Comparison of ENCODE assay signal across 8 cellular contexts in the genomic region with DNA sequence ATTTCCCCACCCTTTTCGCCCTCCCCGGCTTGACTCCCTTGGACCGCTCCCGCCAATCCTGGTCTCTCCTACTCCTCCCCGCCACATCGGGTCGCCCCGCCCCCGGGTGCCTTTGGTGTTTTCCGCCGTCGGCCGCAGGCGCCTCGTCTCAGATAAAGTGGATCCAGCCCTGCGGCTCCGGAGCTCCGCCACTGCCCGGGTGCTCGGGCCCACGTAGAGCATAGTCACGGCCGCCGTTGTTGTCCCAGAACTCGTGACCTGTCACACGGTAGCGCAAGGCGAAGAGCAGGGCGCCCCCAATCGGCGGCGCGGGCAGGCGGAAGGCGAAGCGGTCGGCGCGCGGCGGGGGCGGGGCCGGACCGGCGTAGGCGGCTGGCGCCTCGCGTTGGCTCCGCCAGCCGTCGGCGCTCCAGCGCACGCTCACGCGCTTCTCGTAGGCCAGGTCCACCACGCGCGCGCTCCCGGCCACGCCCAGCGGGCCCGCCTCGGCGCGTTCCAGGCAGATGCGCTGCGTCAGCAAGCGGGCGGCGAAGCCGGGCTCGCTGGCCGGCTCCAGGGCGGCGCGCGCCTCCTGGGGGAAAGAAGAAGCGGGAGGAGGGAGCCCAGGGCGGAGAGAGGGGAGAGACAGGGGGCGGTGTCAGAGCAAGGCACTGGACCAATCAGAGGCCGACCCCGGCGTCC. TPM values are rescaled to one million over a fixed set of nuclear protein-coding genes. Genes with fewer than 3 reads are reported as not detected.
A peak's percentile ranks its signal among the peaks of the same experiment; 100 is the strongest.
DNase-seq lines count a peak whose midpoint lies in the region; TF ChIP-seq lines count a peak whose summit lies in the region.

No MANE protein-coding gene starts in this region.

- H3K4me3 Mint-ChIP-seq in activated T-helper 2 cell treated with anti-CD3 and anti-CD28 coated beads, Interferon-gamma antibody, Interleukin-2, Interleukin-4, amounts not matched to agents 10 μg/mL and 5 μg/mL and 100 μg/mL, durations not matched to agents 14 hours and 24 hours and 36 hours (ENCODE audit: low read depth) = peak overlapping the region; percentile 89
- peak overlapping the region; percentile 97 for H3K4me3 Mint-ChIP-seq in nephron progenitor cell
- H3K4me3 Mint-ChIP-seq in stimulated activated naive CD8-positive, alpha-beta T cell treated with anti-CD3 and anti-CD28 coated beads, Interleukin-15, Interleukin-2, amounts not matched to agents 100 ng/mL and 50 ng/mL, for 24 hours = peak overlapping the region; percentile 100

- intact Hi-C loops in activated T-helper 2 cell treated with anti-CD3 and anti-CD28 coated beads, Interferon-gamma antibody, Interleukin-2, Interleukin-4, amounts not matched to agents 10 μg/mL and 5 μg/mL and 100 μg/mL, durations not matched to agents 14 hours and 24 hours and 36 hours (cut with micrococcal nuclease) = loop anchor here (1.0 to 10.0 kb wide), 5 partner anchors 15 to 297 kb away; a partner anchor contains a TSS

- TF ChIP-seq CTCF in fibroblast of pulmonary artery (IDR thresholded peaks at IDR 0.05; ENCODE audit: low read length, missing control alignments) = peak; percentile 43
- peak; percentile 39 for TF ChIP-seq CTCF in nephron progenitor cell (IDR thresholded peaks at IDR 0.05)

- H3K9me3 Mint-ChIP-seq in activated T-helper 2 cell treated with anti-CD3 and anti-CD28 coated beads, Interferon-gamma antibody, Interleukin-2, Interleukin-4, amounts not matched to agents 10 μg/mL and 5 μg/mL and 100 μg/mL, durations not matched to agents 14 hours and 24 hours and 36 hours = no peaks in the 10 kb centered on the region
- no peaks in the 10 kb centered on the region for H3K9me3 Mint-ChIP-seq in nephron progenitor cell
- H3K9me3 Mint-ChIP-seq in stimulated activated naive CD8-positive, alpha-beta T cell treated with anti-CD3 and anti-CD28 coated beads, Interleukin-15, Interleukin-2, amounts not matched to agents 100 ng/mL and 50 ng/mL, for 24 hours = no peaks in the 10 kb centered on the region

- peaks cover 21% of the 10 kb centered on the region for H3K36me3 Mint-ChIP-seq in activated T-helper 2 cell treated with anti-CD3 and anti-CD28 coated beads, Interferon-gamma antibody, Interleukin-2, Interleukin-4, amounts not matched to agents 10 μg/mL and 5 μg/mL and 100 μg/mL, durations not matched to agents 14 hours and 24 hours and 36 hours (ENCODE audit: low read depth)
- peaks cover 17% of the 10 kb centered on the region for H3K36me3 Mint-ChIP-seq in nephron progenitor cell (ENCODE audit: low read depth)
- peaks cover 13% of the 10 kb centered on the region for H3K36me3 Mint-ChIP-seq in stimulated activated naive CD8-positive, alpha-beta T cell treated with anti-CD3 and anti-CD28 coated beads, Interleukin-15, Interleukin-2, amounts not matched to agents 100 ng/mL and 50 ng/mL, for 24 hours (ENCODE audit: low read depth)

- H3K27ac Mint-ChIP-seq in activated T-helper 2 cell treated with anti-CD3 and anti-CD28 coated beads, Interferon-gamma antibody, Interleukin-2, Interleukin-4, amounts not matched to agents 10 μg/mL and 5 μg/mL and 100 μg/mL, durations not matched to agents 14 hours and 24 hours and 36 hours = peak overlapping the region; percentile 96
- peak overlapping the region; percentile 99 for H3K27ac Mint-ChIP-seq in nephron progenitor cell
- peak overlapping the region; percentile 95 for H3K27ac Mint-ChIP-seq in stimulated activated naive CD8-positive, alpha-beta T cell treated with anti-CD3 and anti-CD28 coated beads, Interleukin-15, Interleukin-2, amounts not matched to agents 100 ng/mL and 50 ng/mL, for 24 hours

- H3K4me1 Mint-ChIP-seq in activated T-helper 2 cell treated with anti-CD3 and anti-CD28 coated beads, Interferon-gamma antibody, Interleukin-2, Interleukin-4, amounts not matched to agents 10 μg/mL and 5 μg/mL and 100 μg/mL, durations not matched to agents 14 hours and 24 hours and 36 hours (ENCODE audit: low read depth) = peaks cover 24% of the 10 kb centered on the region
- H3K4me1 Mint-ChIP-seq in nephron progenitor cell = peaks cover 49% of the 10 kb centered on the region
- H3K4me1 Mint-ChIP-seq in stimulated activated naive CD8-positive, alpha-beta T cell treated with anti-CD3 and anti-CD28 coated beads, Interleukin-15, Interleukin-2, amounts not matched to agents 100 ng/mL and 50 ng/mL, for 24 hours (ENCODE audit: low read depth) = peaks cover 28% of the 10 kb centered on the region

- peak overlapping the region; percentile 82 for H3K4me3 ChIP-seq in fibroblast of pulmonary artery (replicated peaks; ENCODE audit: low read depth, low read length)

- DNase-seq in ELF-1 (ENCODE audit: low read depth, low spot score) (peak; percentile 99), GOT3 (lab: John Stamatoyannopoulos, UW) (peak; percentile 93), LHCN-M2 (ENCODE audit: low read depth) (peak; percentile 98), RKO (ENCODE audit: low spot score) (peak; percentile 97), fibroblast of pulmonary artery (ENCODE audit: low read depth) (peak; percentile 99), nephron progenitor cell (peak; percentile 97)
- DNase-seq in activated T-helper 2 cell treated with anti-CD3 and anti-CD28 coated beads, Interferon-gamma antibody, Interleukin-2, Interleukin-4, amounts not matched to agents 10 μg/mL and 5 μg/mL and 100 μg/mL, durations not matched to agents 14 hours and 24 hours and 36 hours (ENCODE audit: low spot score) = peak; percentile 99

- peaks cover 2% of the 10 kb centered on the region for H3K27me3 Mint-ChIP-seq in activated T-helper 2 cell treated with anti-CD3 and anti-CD28 coated beads, Interferon-gamma antibody, Interleukin-2, Interleukin-4, amounts not matched to agents 10 μg/mL and 5 μg/mL and 100 μg/mL, durations not matched to agents 14 hours and 24 hours and 36 hours (ENCODE audit: low read depth)
- no peaks in the 10 kb centered on the region for H3K27me3 Mint-ChIP-seq in nephron progenitor cell (ENCODE audit: low read depth, poor library complexity)
- H3K27me3 Mint-ChIP-seq in stimulated activated naive CD8-positive, alpha-beta T cell treated with anti-CD3 and anti-CD28 coated beads, Interleukin-15, Interleukin-2, amounts not matched to agents 100 ng/mL and 50 ng/mL, for 24 hours = peaks cover 7% of the 10 kb centered on the region

RNA-seq across cellular contexts. Expression of a gene that starts 1.2 kb away (rescaled TPM):
- total RNA-seq in LHCN-M2 (2014; rRNA removed) = 2.9 and 5.0 TPM in 2 replicates
- 3.2 TPM for polyA plus RNA-seq in LHCN-M2 (2012)
- 20.3 and 21.3 TPM in 2 replicates for total RNA-seq in activated T-helper 2 cell treated with anti-CD3 and anti-CD28 coated beads, Interferon-gamma antibody, Interleukin-2, Interleukin-4, amounts not matched to agents 10 μg/mL and 5 μg/mL and 100 μg/mL, durations not matched to agents 14 hours and 24 hours and 36 hours

RNA-seq across cellular contexts. Expression of a gene that starts 5.2 kb away (rescaled TPM):
- total RNA-seq in LHCN-M2 (2014; rRNA removed) = 17.3 and 20.4 TPM in 2 replicates
- polyA plus RNA-seq in LHCN-M2 (2012) = 25.3 TPM
- 9.3 and 10.1 TPM in 2 replicates for total RNA-seq in activated T-helper 2 cell treated with anti-CD3 and anti-CD28 coated beads, Interferon-gamma antibody, Interleukin-2, Interleukin-4, amounts not matched to agents 10 μg/mL and 5 μg/mL and 100 μg/mL, durations not matched to agents 14 hours and 24 hours and 36 hours

RNA-seq across cellular contexts. Expression of a gene that starts 15.5 kb away (rescaled TPM):
- 5.7 and 7.1 TPM in 2 replicates for total RNA-seq in LHCN-M2 (2014; rRNA removed)
- polyA plus RNA-seq in LHCN-M2 (2012) = 6.1 TPM
- total RNA-seq in activated T-helper 2 cell treated with anti-CD3 and anti-CD28 coated beads, Interferon-gamma antibody, Interleukin-2, Interleukin-4, amounts not matched to agents 10 μg/mL and 5 μg/mL and 100 μg/mL, durations not matched to agents 14 hours and 24 hours and 36 hours = 13.3 and 13.7 TPM in 2 replicates

RNA-seq across cellular contexts. Expression of a gene that starts 19.8 kb away (rescaled TPM):
- 86.7 and 92.7 TPM in 2 replicates for total RNA-seq in LHCN-M2 (2014; rRNA removed)
- polyA plus RNA-seq in LHCN-M2 (2012) = 118 TPM
- 241 and 259 TPM in 2 replicates for total RNA-seq in activated T-helper 2 cell treated with anti-CD3 and anti-CD28 coated beads, Interferon-gamma antibody, Interleukin-2, Interleukin-4, amounts not matched to agents 10 μg/mL and 5 μg/mL and 100 μg/mL, durations not matched to agents 14 hours and 24 hours and 36 hours

RNA-seq across cellular contexts. Expression of a gene that starts 51.3 kb away (rescaled TPM):
- 13.5 and 16.0 TPM in 2 replicates for total RNA-seq in LHCN-M2 (2014; rRNA removed)
- 9.1 TPM for polyA plus RNA-seq in LHCN-M2 (2012)
- total RNA-seq in activated T-helper 2 cell treated with anti-CD3 and anti-CD28 coated beads, Interferon-gamma antibody, Interleukin-2, Interleukin-4, amounts not matched to agents 10 μg/mL and 5 μg/mL and 100 μg/mL, durations not matched to agents 14 hours and 24 hours and 36 hours = 2.9 and 3.2 TPM in 2 replicates

Comparison
In these comparisons a context has a peak if more than half of its experiments do, and no peak if none do; other contexts are left out.
1. Peak in every context shown above with its lines: DNase-seq and H3K4me3 ChIP-seq.